ENCODE assay signal across 29 cellular contexts in genomic region chr17:74917430-74917829, GRCh38. TPM values are rescaled to one million over a fixed set of nuclear protein-coding genes. Genes with fewer than 3 reads are reported as not detected.
DNase-seq lines count a peak whose midpoint lies in the region; ATAC-seq and TF ChIP-seq lines count a peak whose summit lies in the region.
"Had no signal": no experiment of that assay in that cellular context is flagged by ENCODE, and none has a peak within 500 bp of the region (broad histone marks: within the 10 kb centered on the region; RNA-seq: fewer than 3 reads in every experiment).

No MANE protein-coding gene starts in this region.

- no peak overlapping the region for H3K27ac Mint-ChIP-seq in endodermal cell
- no peak overlapping the region for H3K27ac Mint-ChIP-seq in T-cell
- H3K27ac Mint-ChIP-seq: activated naive CD4-positive, alpha-beta T cell treated with anti-CD3 and anti-CD28 coated beads, Interleukin-2, amount 50 U/mL, for 24 hours; activated T-helper 1 cell treated with anti-CD3 and anti-CD28 coated beads, Interleukin-12 subunit alpha, Interleukin-12 subunit beta, Interleukin-2, Interleukin-4 antibody, amounts not matched to agents 30 ng/mL and 10 ng/mL and 1 ng/mL, durations not matched to agents 14 hours and 24 hours and 36 hours; immature natural killer cell; stimulated activated naive B cell treated with anti-CD40 and anti-IgM and Interleukin-4, amounts not matched to agents 10 μg/mL and 1 μg/mL and 100 μg/mL, for 72 hours had no signal

- H3K4me3 Mint-ChIP-seq in endodermal cell (no peak overlapping the region), T-cell (no peak overlapping the region)
- H3K4me3 Mint-ChIP-seq: activated naive CD4-positive, alpha-beta T cell treated with anti-CD3 and anti-CD28 coated beads, Interleukin-2, amount 50 U/mL, for 24 hours; activated T-helper 1 cell treated with anti-CD3 and anti-CD28 coated beads, Interleukin-12 subunit alpha, Interleukin-12 subunit beta, Interleukin-2, Interleukin-4 antibody, amounts not matched to agents 30 ng/mL and 10 ng/mL and 1 ng/mL, durations not matched to agents 14 hours and 24 hours and 36 hours; CD4-positive, CD25-positive, alpha-beta regulatory T cell; immature natural killer cell; neural crest cell; stimulated activated naive B cell treated with anti-CD40 and anti-IgM and Interleukin-4, amounts not matched to agents 10 μg/mL and 1 μg/mL and 100 μg/mL, for 72 hours had no signal

- H3K9ac ChIP-seq in endodermal cell (ENCODE audit: extremely low read depth, low read length, poor library complexity, severe bottlenecking): no peak overlapping the region

- peaks cover 4% of the 10 kb centered on the region for H3K9me3 Mint-ChIP-seq in endodermal cell
- H3K9me3 Mint-ChIP-seq in T-cell: no peaks in the 10 kb centered on the region
- H3K9me3 Mint-ChIP-seq: activated naive CD4-positive, alpha-beta T cell treated with anti-CD3 and anti-CD28 coated beads, Interleukin-2, amount 50 U/mL, for 24 hours; activated T-helper 1 cell treated with anti-CD3 and anti-CD28 coated beads, Interleukin-12 subunit alpha, Interleukin-12 subunit beta, Interleukin-2, Interleukin-4 antibody, amounts not matched to agents 30 ng/mL and 10 ng/mL and 1 ng/mL, durations not matched to agents 14 hours and 24 hours and 36 hours; immature natural killer cell; neural crest cell had no signal

- 90 to 92% methylated on average over 2 to 9 of the region's 10 CpGs for WGBS in endodermal cell (ENCODE audit: insufficient coverage in 1 of 2, insufficient read length in 1 of 2), 2 experiments

- H3K36me3 ChIP-seq in endodermal cell (ENCODE audit: control insufficient read depth, insufficient read depth, low read length): no peaks in the 10 kb centered on the region
- H3K36me3 ChIP-seq: thoracic aorta had no signal

- H3K36me3 Mint-ChIP-seq in endodermal cell (ENCODE audit: low read depth) (no peaks in the 10 kb centered on the region), T-cell (no peaks in the 10 kb centered on the region)
- H3K36me3 Mint-ChIP-seq: activated naive CD4-positive, alpha-beta T cell treated with anti-CD3 and anti-CD28 coated beads, Interleukin-2, amount 50 U/mL, for 24 hours; CD4-positive, CD25-positive, alpha-beta regulatory T cell; immature natural killer cell; stimulated activated naive B cell treated with anti-CD40 and anti-IgM and Interleukin-4, amounts not matched to agents 10 μg/mL and 1 μg/mL and 100 μg/mL, for 72 hours had no signal

- TF ChIP-seq POLR2A in NB4 (IDR thresholded peaks at IDR 0.05; ENCODE audit: extremely low read depth, insufficient read length): no peak

- H3K27me3 Mint-ChIP-seq in endodermal cell (ENCODE audit: insufficient read depth): peaks cover 41% of the 10 kb centered on the region
- peaks cover 24 to 49% of the 10 kb centered on the region in 2 donors for H3K27me3 Mint-ChIP-seq in T-cell

- H3K4me3 ChIP-seq in NB4 (ENCODE audit: low read depth, low read length): no peak overlapping the region
- no peak overlapping the region for H3K4me3 ChIP-seq in endodermal cell (ENCODE audit: low read length)
- H3K4me3 ChIP-seq: SK-N-MC, thoracic aorta had no signal

- CTCF ChIA-PET in T-cell (lab: Charles Lee): no interaction called here

- peaks cover 11% of the 10 kb centered on the region for H3K27me3 ChIP-seq in endodermal cell (ENCODE audit: control insufficient read depth, insufficient read depth, low read length, poor library complexity, severe bottlenecking)

- TF ChIP-seq CTCF in NB4 (IDR thresholded peaks at IDR 0.05; ENCODE audit: low read depth, low read length): no peak
- TF ChIP-seq CTCF in endodermal cell (conservative IDR thresholded peaks at IDR 0.05): no peak

- no peaks in the 10 kb centered on the region for H3K4me1 ChIP-seq in endodermal cell (ENCODE audit: control insufficient read depth, insufficient read depth, low read length)

- H3K27ac ChIP-seq in endodermal cell (ENCODE audit: low read depth, low read length): no peak overlapping the region
- H3K27ac ChIP-seq: SK-N-MC, thoracic aorta had no signal

- no peaks in the 10 kb centered on the region for H3K9me3 ChIP-seq in endodermal cell (ENCODE audit: control insufficient read depth, low read length)
- H3K9me3 ChIP-seq: thoracic aorta had no signal

- no peak for ATAC-seq in HG02870 (IDR thresholded peaks at IDR 0.05; ENCODE audit: unreplicated experiment)
- no peak for ATAC-seq in T-cell (replicated peaks in 1 of 4)
- ATAC-seq: HCT116; left ventricle myocardium superior; Panc1; stimulated activated naive B cell treated with anti-CD40 and anti-IgM and Interleukin-4, amounts not matched to agents 10 μg/mL and 1 μg/mL and 100 μg/mL, for 72 hours had no signal

- H3K4me1 Mint-ChIP-seq in endodermal cell (peaks cover 2% of the 10 kb centered on the region), T-cell (peaks cover 1 to 2% (median 2%) of the 10 kb centered on the region in 3 donors)
- H3K4me1 Mint-ChIP-seq: neural crest cell had no signal

- POLR2A ChIA-PET in T-cell (lab: Charles Lee): no interaction called here

- peak; percentile 46 for DNase-seq in CD1c-positive myeloid dendritic cell (ENCODE audit: extremely low spot score)
- peak; percentile 58 for DNase-seq in NB4 (ENCODE audit: low read depth)
- DNase-seq in endodermal cell: peak; percentile 46
- no peak for DNase-seq in RPMI8226
- DNase-seq in T-cell: no peak
- DNase-seq: ACHN; activated CD4-positive, alpha-beta T cell treated with anti-CD3 and anti-CD28 coated beads for 1 hour; aorta; caudate nucleus; CD4-positive, CD25-positive, alpha-beta regulatory T cell; DMS 273 treated with DMSO at 0.1 percent for 48 hours; immature natural killer cell; left ventricle myocardium superior; NCI-H748 treated with DMSO at 0.1 percent for 48 hours; stimulated activated naive B cell treated with anti-CD40 and anti-IgM and Interleukin-4, amounts not matched to agents 10 μg/mL and 1 μg/mL and 100 μg/mL, for 72 hours; T1000 had no signal

RNA-seq across cellular contexts. Expression of gene USH1G, which starts 5.6 kb away (rescaled TPM):
- total RNA-seq in endodermal cell (under 1 TPM; 0.11 to 0.13 TPM), T-cell (not detected)
- 0.32 TPM for polyA plus RNA-seq in endodermal cell (2013, experiment 1 of 2)
- polyA plus RNA-seq in endodermal cell (2013, experiment 2 of 2): 0.25 TPM
- total RNA-seq: activated CD8-positive, alpha-beta memory T cell treated with anti-CD3 and anti-CD28 coated beads for 36 hours; activated T-helper 1 cell treated with anti-CD3 and anti-CD28 coated beads, Interleukin-12 subunit alpha, Interleukin-12 subunit beta, Interleukin-2, Interleukin-4 antibody, amounts not matched to agents 30 ng/mL and 10 ng/mL and 1 ng/mL, durations not matched to agents 14 hours and 24 hours and 36 hours; aorta; CD4-positive, CD25-positive, alpha-beta regulatory T cell; dermis microvascular lymphatic vessel endothelial cell; left ventricle myocardium superior; M059J; mononuclear cell; neural crest cell; thoracic aorta had no signal
- polyA plus RNA-seq: CD4-positive, CD25-positive, alpha-beta regulatory T cell; immature natural killer cell had no signal

RNA-seq across cellular contexts. Expression of gene OTOP2, which starts 6.6 kb away (rescaled TPM):
- total RNA-seq in endodermal cell (not detected), T-cell (not detected)
- not detected for polyA plus RNA-seq in endodermal cell (2013, experiment 1 of 2)
- polyA plus RNA-seq in endodermal cell (2013, experiment 2 of 2): not detected
- total RNA-seq: activated CD8-positive, alpha-beta memory T cell treated with anti-CD3 and anti-CD28 coated beads for 36 hours; activated T-helper 1 cell treated with anti-CD3 and anti-CD28 coated beads, Interleukin-12 subunit alpha, Interleukin-12 subunit beta, Interleukin-2, Interleukin-4 antibody, amounts not matched to agents 30 ng/mL and 10 ng/mL and 1 ng/mL, durations not matched to agents 14 hours and 24 hours and 36 hours; aorta; CD4-positive, CD25-positive, alpha-beta regulatory T cell; dermis microvascular lymphatic vessel endothelial cell; left ventricle myocardium superior; M059J; mononuclear cell; neural crest cell; progenitor cell of endocrine pancreas; thoracic aorta had no signal
- polyA plus RNA-seq: CD4-positive, CD25-positive, alpha-beta regulatory T cell; immature natural killer cell had no signal

RNA-seq across cellular contexts. Expression of gene OTOP3, which starts 18.3 kb away (rescaled TPM):
- total RNA-seq in endodermal cell (not detected), T-cell (not detected)
- polyA plus RNA-seq in endodermal cell (2013, experiment 1 of 2): not detected
- not detected for polyA plus RNA-seq in endodermal cell (2013, experiment 2 of 2)
- total RNA-seq: activated CD8-positive, alpha-beta memory T cell treated with anti-CD3 and anti-CD28 coated beads for 36 hours; activated T-helper 1 cell treated with anti-CD3 and anti-CD28 coated beads, Interleukin-12 subunit alpha, Interleukin-12 subunit beta, Interleukin-2, Interleukin-4 antibody, amounts not matched to agents 30 ng/mL and 10 ng/mL and 1 ng/mL, durations not matched to agents 14 hours and 24 hours and 36 hours; aorta; CD4-positive, CD25-positive, alpha-beta regulatory T cell; dermis microvascular lymphatic vessel endothelial cell; left ventricle myocardium superior; M059J; mononuclear cell; neural crest cell; thoracic aorta had no signal
- polyA plus RNA-seq: CD4-positive, CD25-positive, alpha-beta regulatory T cell; immature natural killer cell had no signal

RNA-seq across cellular contexts. Expression of gene FADS6, which starts 24.0 kb away (rescaled TPM):
- 1 to 10 TPM; 4.7 to 5.7 TPM for total RNA-seq in endodermal cell
- 0.68 TPM for polyA plus RNA-seq in endodermal cell (2013, experiment 1 of 2)
- 0.33 TPM for polyA plus RNA-seq in endodermal cell (2013, experiment 2 of 2)
- total RNA-seq in T-cell: not detected
- total RNA-seq: activated CD8-positive, alpha-beta memory T cell treated with anti-CD3 and anti-CD28 coated beads for 36 hours; activated T-helper 1 cell treated with anti-CD3 and anti-CD28 coated beads, Interleukin-12 subunit alpha, Interleukin-12 subunit beta, Interleukin-2, Interleukin-4 antibody, amounts not matched to agents 30 ng/mL and 10 ng/mL and 1 ng/mL, durations not matched to agents 14 hours and 24 hours and 36 hours; aorta; CD4-positive, CD25-positive, alpha-beta regulatory T cell; dermis microvascular lymphatic vessel endothelial cell; left ventricle myocardium superior; M059J; mononuclear cell; neural crest cell; thoracic aorta had no signal
- polyA plus RNA-seq: CD4-positive, CD25-positive, alpha-beta regulatory T cell; immature natural killer cell had no signal

RNA-seq across cellular contexts. Expression of gene FDXR, which starts 44.6 kb away (rescaled TPM):
- total RNA-seq in endodermal cell: 10 to 100 TPM; 17.3 to 19.4 TPM
- polyA plus RNA-seq in endodermal cell (2013, experiment 1 of 2): 14.8 TPM
- 13.9 TPM for polyA plus RNA-seq in endodermal cell (2013, experiment 2 of 2)
- total RNA-seq in T-cell: 10 to 100 TPM in 3 of 5 donors, 1 to 10 TPM in 2; 4.2 to 20.7 (median 15.3) TPM

Comparison
In these comparisons a context has a peak if more than half of its experiments do, and no peak if none do; other contexts are left out.
1. DNase-seq: peak in CD1c-positive myeloid dendritic cell (single experiment), NB4 (single experiment) and endodermal cell (single experiment); none in RPMI8226 (single experiment) and T-cell (0 of 34).